In the genomic region with DNA sequence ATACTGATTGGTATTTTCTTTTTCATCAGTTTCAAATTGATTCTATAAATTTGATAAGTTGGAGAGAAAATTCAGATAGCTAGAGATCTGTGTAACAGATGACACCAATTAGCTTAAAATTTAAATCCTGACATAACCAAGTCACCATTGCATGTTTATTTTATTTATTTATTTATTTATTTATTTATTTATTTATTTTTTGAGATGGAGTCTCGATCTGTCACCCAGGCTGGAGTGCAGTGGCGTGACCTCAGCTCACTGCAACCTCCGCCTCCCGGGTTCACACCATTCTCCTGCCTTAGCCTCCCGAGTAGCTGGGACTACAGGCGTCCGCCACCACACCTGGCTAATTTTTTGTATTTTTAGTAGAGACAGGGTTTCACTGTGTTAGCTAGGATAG, we compare ENCODE assay signal across 1 cellular context.
A peak's percentile ranks its signal among the peaks of the same experiment; 100 is the strongest.
TF ChIP-seq lines count a peak whose summit lies in the region.

No MANE protein-coding gene starts in this region.

TF ChIP-seq in GM12878, 131 proteins besides CTCF, POLR2A, EP300 and RAD21:
- TF ChIP-seq, protein P1, sequence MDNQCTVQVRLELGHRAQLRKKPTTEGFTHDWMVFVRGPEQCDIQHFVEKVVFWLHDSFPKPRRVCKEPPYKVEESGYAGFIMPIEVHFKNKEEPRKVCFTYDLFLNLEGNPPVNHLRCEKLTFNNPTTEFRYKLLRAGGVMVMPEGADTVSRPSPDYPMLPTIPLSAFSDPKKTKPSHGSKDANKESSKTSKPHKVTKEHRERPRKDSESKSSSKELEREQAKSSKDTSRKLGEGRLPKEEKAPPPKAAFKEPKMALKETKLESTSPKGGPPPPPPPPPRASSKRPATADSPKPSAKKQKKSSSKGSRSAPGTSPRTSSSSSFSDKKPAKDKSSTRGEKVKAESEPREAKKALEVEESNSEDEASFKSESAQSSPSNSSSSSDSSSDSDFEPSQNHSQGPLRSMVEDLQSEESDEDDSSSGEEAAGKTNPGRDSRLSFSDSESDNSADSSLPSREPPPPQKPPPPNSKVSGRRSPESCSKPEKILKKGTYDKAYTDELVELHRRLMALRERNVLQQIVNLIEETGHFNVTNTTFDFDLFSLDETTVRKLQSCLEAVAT (IDR thresholded peaks at IDR 0.05), result peak; percentile 32; the same call in 1 of the 2 replicates
